Comparison of ENCODE assay signal across 8 cellular contexts in genomic region chr21:34669149-34669879, GRCh38. TPM values are rescaled to one million over a fixed set of nuclear protein-coding genes. Genes with fewer than 3 reads are reported as not detected.
DNase-seq lines count a peak whose midpoint lies in the region; ATAC-seq and TF ChIP-seq lines count a peak whose summit lies in the region.

No MANE protein-coding gene starts in this region.

- peaks cover 87% of the 10 kb centered on the region for H3K27me3 Mint-ChIP-seq in mesothelial cell of epicardium (ENCODE audit: low read depth)

- in situ Hi-C loops in G401 (cut with HindIII; ENCODE audit: low sequenced_read_pairs), result no loop called here

- TF ChIP-seq CTCF in mesothelial cell of epicardium (IDR thresholded peaks at IDR 0.05; ENCODE audit: unreplicated experiment), result no peak

- no peak overlapping the region for H3K27ac Mint-ChIP-seq in mesothelial cell of epicardium

- peak; percentile 23 for DNase-seq in astrocyte of the hippocampus (ENCODE audit: low read depth, low spot score)
- no peak for DNase-seq in mesothelial cell of epicardium (ENCODE audit: low spot score in 2 of 2, unreplicated experiment in 2 of 2)
- no peak for DNase-seq in effector CD8-positive, alpha-beta T cell (lab: John Stamatoyannopoulos, UW)
- no peak for DNase-seq in G401 (ENCODE audit: low spot score)
- DNase-seq in NCI-H226, result no peak

- no peaks in the 10 kb centered on the region for H3K36me3 Mint-ChIP-seq in mesothelial cell of epicardium

- ATAC-seq in HG02870 (IDR thresholded peaks at IDR 0.05; ENCODE audit: unreplicated experiment) (peak; percentile 65), HG03571 (IDR thresholded peaks at IDR 0.05; ENCODE audit: unreplicated experiment) (no peak)

- H3K9me3 Mint-ChIP-seq in mesothelial cell of epicardium, result no peaks in the 10 kb centered on the region

- peak overlapping the region; percentile 60 for H3K4me3 Mint-ChIP-seq in mesothelial cell of epicardium

- peak overlapping the region; percentile 66; the same call in 1 of the 2 replicates for H3K4me3 ChIP-seq in GM08714 (ENCODE audit: low read length)

- H3K4me1 Mint-ChIP-seq in mesothelial cell of epicardium, result peaks cover 9% of the 10 kb centered on the region

RNA-seq across cellular contexts. Expression of gene CLIC6, which starts 0.5 kb away (rescaled TPM):
- 1.4 to 1.7 TPM (median 1.5 TPM) in 3 replicates for total RNA-seq in mesothelial cell of epicardium
- not detected in 2 replicates for total RNA-seq in G401 (2014; rRNA removed; shearing (Covaris generic))

RNA-seq across cellular contexts. Expression of gene RCAN1, which starts 54.4 kb away (rescaled TPM):
- 13.9 to 15.7 TPM (median 14.8 TPM) in 3 replicates for total RNA-seq in mesothelial cell of epicardium
- total RNA-seq in G401 (2014; rRNA removed; shearing (Covaris generic)), result 14.4 and 21.6 TPM in 2 replicates
